In the genomic region with DNA sequence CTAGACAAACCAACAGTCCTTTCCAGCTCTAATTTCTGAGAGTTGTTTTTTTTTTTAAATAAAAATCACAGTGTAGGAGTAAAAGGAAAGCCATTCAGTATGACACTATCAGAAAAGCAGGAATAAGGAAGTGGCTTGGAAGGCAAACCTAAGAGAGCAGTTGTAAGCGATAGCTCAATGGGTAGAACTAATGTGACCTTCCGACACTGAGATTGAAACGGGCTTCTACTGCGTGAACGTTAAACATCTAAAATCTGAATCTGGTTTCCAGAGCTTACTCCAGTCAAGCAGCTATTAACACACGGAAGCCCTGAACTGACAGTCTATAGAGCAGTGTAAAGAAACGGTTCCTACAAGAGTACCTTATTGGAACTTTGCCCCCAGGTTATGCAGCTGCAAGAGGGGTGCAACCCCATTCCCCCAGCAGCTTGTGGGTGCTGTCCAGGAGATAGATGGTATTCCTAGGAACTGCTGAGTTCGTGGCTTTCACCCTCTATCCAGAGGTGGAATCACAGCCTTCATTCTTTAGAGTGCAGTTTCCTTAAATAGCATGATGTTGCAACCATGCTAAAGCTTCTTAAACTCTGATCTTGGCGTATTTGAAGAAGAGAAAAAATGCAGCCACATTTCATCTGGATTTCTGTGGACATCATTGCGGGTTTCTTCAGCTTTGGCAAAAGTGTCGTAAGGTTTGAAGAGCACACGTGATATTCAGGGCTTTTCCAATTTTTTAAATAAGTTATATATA, we compare ENCODE assay signal across 8 cellular contexts. TPM values are rescaled to one million over a fixed set of nuclear protein-coding genes. Genes with fewer than 3 reads are reported as not detected.
DNase-seq lines count a peak whose midpoint lies in the region; ATAC-seq and TF ChIP-seq lines count a peak whose summit lies in the region.

No MANE protein-coding gene starts in this region.

- H3K14ac ChIP-seq in neuronal stem cell (ENCODE audit: low read length): no peak overlapping the region

- H3K27ac Mint-ChIP-seq in effector memory CD8-positive, alpha-beta T cell: peak overlapping the region; percentile 99 to 100

- H2AK5ac ChIP-seq in neuronal stem cell (ENCODE audit: low read depth, low read length): no peak overlapping the region

- H2BK12ac ChIP-seq in neuronal stem cell (ENCODE audit: low read length): no peak overlapping the region

- no peak overlapping the region for H3K9ac ChIP-seq in neuronal stem cell (ENCODE audit: low read depth, low read length, poor library complexity)

- H3K27me3 ChIP-seq in BE2C (no peaks in the 10 kb centered on the region), SJSA1 (replicated peaks) (no peaks in the 10 kb centered on the region), neuronal stem cell (ENCODE audit: control insufficient read depth in 3 of 3, insufficient read depth in 3 of 3, low read depth in 1 of 3, low read length in 3 of 3) (no peaks in the 10 kb centered on the region)

- no peak overlapping the region for H3K18ac ChIP-seq in neuronal stem cell (ENCODE audit: low read length)

- no peaks in the 10 kb centered on the region for H3K9me3 ChIP-seq in BE2C
- H3K9me3 ChIP-seq in SJSA1 (replicated peaks): no peaks in the 10 kb centered on the region
- H3K9me3 ChIP-seq in neuronal stem cell (replicated peaks in 1 of 2; ENCODE audit: control insufficient read depth in 2 of 2, insufficient read depth in 1 of 2, low read depth in 1 of 2, low read length in 2 of 2): no peaks in the 10 kb centered on the region

- H3K4ac ChIP-seq in neuronal stem cell (ENCODE audit: low read length): no peak overlapping the region

- H3K4me3 ChIP-seq in BE2C (ENCODE audit: low read depth, low read length): peak overlapping the region; percentile 52
- no peak overlapping the region for H3K4me3 ChIP-seq in SJSA1
- peak overlapping the region in 1 of 2 donors; percentile 63 for H3K4me3 ChIP-seq in neuronal stem cell (ENCODE audit: low read length in 2 of 2)

- no peak overlapping the region for H2BK15ac ChIP-seq in neuronal stem cell (ENCODE audit: low read length)

- no peak overlapping the region for H3K23ac ChIP-seq in neuronal stem cell (ENCODE audit: low read depth, low read length, poor library complexity)

- H3K27me3 Mint-ChIP-seq in effector memory CD8-positive, alpha-beta T cell: no peaks in the 10 kb centered on the region

- peaks cover 6% of the 10 kb centered on the region for H3K79me1 ChIP-seq in neuronal stem cell (ENCODE audit: low read depth, low read length)

- DNase-seq in BE2C (no peak), HT-29 (ENCODE audit: low spot score) (peak; percentile 75), SJSA1 (ENCODE audit: low read depth in 1 of 2, low spot score in 2 of 2) (no peak), neuronal stem cell (ENCODE audit: low spot score) (no peak), NCI-H187 (lab: John Stamatoyannopoulos, UW) (no peak)
- no peak for DNase-seq in effector memory CD8-positive, alpha-beta T cell

- peak overlapping the region; percentile 95 for H3K27ac ChIP-seq in SJSA1
- H3K27ac ChIP-seq in neuronal stem cell (replicated peaks; ENCODE audit: low read length): no peak overlapping the region

- no peak for TF ChIP-seq CTCF in BE2C (IDR thresholded peaks at IDR 0.05; ENCODE audit: low read depth, low read length)

- no peak overlapping the region for H4K8ac ChIP-seq in neuronal stem cell (ENCODE audit: low read depth, low read length)

- peaks cover 22% of the 10 kb centered on the region for H3K4me1 ChIP-seq in BE2C
- peaks cover 79% of the 10 kb centered on the region for H3K4me1 ChIP-seq in SJSA1 (replicated peaks)
- H3K4me1 ChIP-seq in neuronal stem cell (ENCODE audit: control insufficient read depth in 2 of 2, insufficient read depth in 1 of 2, low read depth in 1 of 2, low read length in 2 of 2): peaks cover 20 to 40% of the 10 kb centered on the region in 2 donors

- no peak overlapping the region for H2BK5ac ChIP-seq in neuronal stem cell (ENCODE audit: low read length)

- no CpG with 5 or more reads among the region's 12 CpGs for WGBS in neuronal stem cell (ENCODE audit: extremely low coverage in 2 of 2, insufficient read length in 2 of 2, insufficient replicate concordance in 1 of 2), 2 donors

- peaks cover 43% of the 10 kb centered on the region for H3K36me3 Mint-ChIP-seq in effector memory CD8-positive, alpha-beta T cell (ENCODE audit: insufficient read depth)

- peak overlapping the region; percentile 88 to 91 for H3K4me3 Mint-ChIP-seq in effector memory CD8-positive, alpha-beta T cell

- peaks cover 9% of the 10 kb centered on the region for H3K36me3 ChIP-seq in BE2C
- peaks cover 10% of the 10 kb centered on the region for H3K36me3 ChIP-seq in SJSA1
- peaks cover 0 to 2% of the 10 kb centered on the region in 2 donors for H3K36me3 ChIP-seq in neuronal stem cell (replicated peaks in 1 of 2; ENCODE audit: control insufficient read depth in 2 of 2, insufficient read depth in 2 of 2, low read length in 2 of 2)

- H3K4me2 ChIP-seq in neuronal stem cell (ENCODE audit: insufficient read depth, low read length, poor library complexity, severe bottlenecking): no peak overlapping the region

- H2BK120ac ChIP-seq in neuronal stem cell (ENCODE audit: low read depth, low read length): no peak overlapping the region

- no peaks in the 10 kb centered on the region for H3K9me3 Mint-ChIP-seq in effector memory CD8-positive, alpha-beta T cell

- ATAC-seq in effector memory CD8-positive, alpha-beta T cell (replicated peaks): no peak
- no peak for ATAC-seq in HG03520 (IDR thresholded peaks at IDR 0.05; ENCODE audit: unreplicated experiment)
- ATAC-seq in esophagus mucosa: no peak

- peak overlapping the region; percentile 60 for H2AFZ ChIP-seq in neuronal stem cell (ENCODE audit: low read length)

- no peak overlapping the region for H4K91ac ChIP-seq in neuronal stem cell (ENCODE audit: low read depth, low read length, poor library complexity)

- peaks cover 23 to 30% of the 10 kb centered on the region in 2 donors for H3K4me1 Mint-ChIP-seq in effector memory CD8-positive, alpha-beta T cell (ENCODE audit: low read depth in 2 of 2)

RNA-seq across cellular contexts. Expression of a gene that starts 3.3 kb away (rescaled TPM):
- polyA plus RNA-seq in BE2C (2012; ENCODE audit: insufficient read depth, insufficient read length, low read depth): 199 TPM
- total RNA-seq in HT-29 (2014; rRNA removed; shearing (Covaris generic)): 203 and 235 TPM in 2 replicates
- total RNA-seq in SJSA1 (2014; rRNA removed; shearing (Covaris generic)): 42.1 and 60.8 TPM in 2 replicates
- 28.8 TPM for polyA plus RNA-seq in neuronal stem cell (2013, experiment 1 of 2)
- 29.3 TPM for polyA plus RNA-seq in neuronal stem cell (2013, experiment 2 of 2)
- total RNA-seq in esophagus mucosa: 78.2 TPM
